Comparison of ENCODE assay signal across 8 cellular contexts in genomic region chr7:65771164-65771533, GRCh38.
DNase-seq lines count a peak whose midpoint lies in the region; ATAC-seq and TF ChIP-seq lines count a peak whose summit lies in the region.
"Not testable (repeated sequence)": the region's sequence is repeated elsewhere in the genome, so short reads cannot be mapped to it uniquely, and the experiment has no call there.

No MANE protein-coding gene starts in this region.

- H3K27me3 Mint-ChIP-seq in CD4-positive, CD25-positive, alpha-beta regulatory T cell; activated naive CD8-positive, alpha-beta T cell treated with anti-CD3 and anti-CD28 coated beads, Interleukin-2, amount 10 ng/mL, durations not matched to agents 7 days and 5 days; endothelial cell (ENCODE audit: unreplicated experiment): not testable (repeated sequence)

- not testable (repeated sequence) for H3K4me1 ChIP-seq in CD4-positive, CD25-positive, alpha-beta regulatory T cell (ENCODE audit: control insufficient read depth, insufficient read depth, low read length, poor library complexity, severe bottlenecking); RWPE2 (ENCODE audit: insufficient read depth, poor library complexity, severe bottlenecking); osteoblast (ENCODE audit: insufficient read depth, low read length); thoracic aorta (ENCODE audit: control insufficient read depth in 1 of 2, low read depth in 2 of 2)

- H3K4me1 Mint-ChIP-seq in CD4-positive, CD25-positive, alpha-beta regulatory T cell = peaks cover 4 to 28% (median 14%) of the 10 kb centered on the region in 4 donors
- not testable (repeated sequence) for H3K4me1 Mint-ChIP-seq in activated naive CD8-positive, alpha-beta T cell treated with anti-CD3 and anti-CD28 coated beads, Interleukin-2, amount 10 ng/mL, durations not matched to agents 7 days and 5 days; endothelial cell (ENCODE audit: unreplicated experiment)

- not testable (repeated sequence) for H3K36me3 Mint-ChIP-seq in CD4-positive, CD25-positive, alpha-beta regulatory T cell; activated naive CD8-positive, alpha-beta T cell treated with anti-CD3 and anti-CD28 coated beads, Interleukin-2, amount 10 ng/mL, durations not matched to agents 7 days and 5 days; endothelial cell (ENCODE audit: low read depth, unreplicated experiment)

- peak overlapping the region; percentile 79 for H3K27ac ChIP-seq in CD4-positive, CD25-positive, alpha-beta regulatory T cell (ENCODE audit: insufficient read depth, low read length, poor library complexity, severe bottlenecking)
- H3K27ac ChIP-seq in RWPE2 (ENCODE audit: poor library complexity, severe bottlenecking) = not testable (repeated sequence)
- H3K27ac ChIP-seq in layer of hippocampus (ENCODE audit: low read depth, low read length) (peak overlapping the region; percentile 82), osteoblast (ENCODE audit: low read depth, low read length) (peak overlapping the region; percentile 86), thoracic aorta (peak overlapping the region; percentile 82 to 93)

- not testable (repeated sequence) for H3K36me3 ChIP-seq in CD4-positive, CD25-positive, alpha-beta regulatory T cell (ENCODE audit: control insufficient read depth, insufficient read depth, low read length); RWPE2 (ENCODE audit: low read depth); osteoblast (ENCODE audit: insufficient read depth, low read length); thoracic aorta

- peak overlapping the region; percentile 88 for H2AFZ ChIP-seq in osteoblast (ENCODE audit: low read length)

- POLR2A ChIA-PET in activated naive CD8-positive, alpha-beta T cell treated with anti-CD3 and anti-CD28 coated beads, Interleukin-2, amount 10 ng/mL, durations not matched to agents 7 days and 5 days (lab: Charles Lee) = not testable (repeated sequence)

- TF ChIP-seq CTCF in RWPE2 (IDR thresholded peaks at IDR 0.05; ENCODE audit: poor library complexity, severe bottlenecking); endothelial cell (IDR thresholded peaks at IDR 0.05; ENCODE audit: unreplicated experiment); osteoblast (IDR thresholded peaks at IDR 0.05; ENCODE audit: extremely low read depth, low read depth, low read length); thoracic aorta (IDR thresholded peaks at IDR 0.05): not testable (repeated sequence)

- not testable (repeated sequence) for H3K79me2 ChIP-seq in osteoblast (ENCODE audit: insufficient read depth, low read length)

- H3K27me3 ChIP-seq in CD4-positive, CD25-positive, alpha-beta regulatory T cell (ENCODE audit: control insufficient read depth, insufficient read depth, low read length); RWPE2 (ENCODE audit: insufficient read depth, poor library complexity, severe bottlenecking); layer of hippocampus (ENCODE audit: control insufficient read depth, insufficient read depth, low read length); osteoblast (ENCODE audit: insufficient read depth, low read length); thoracic aorta (replicated peaks; ENCODE audit: insufficient read depth): not testable (repeated sequence)

- H3K4me2 ChIP-seq in osteoblast (ENCODE audit: insufficient read depth, low read length) = peak overlapping the region; percentile 74

- not testable (repeated sequence) for H3K9me3 Mint-ChIP-seq in CD4-positive, CD25-positive, alpha-beta regulatory T cell; activated naive CD8-positive, alpha-beta T cell treated with anti-CD3 and anti-CD28 coated beads, Interleukin-2, amount 10 ng/mL, durations not matched to agents 7 days and 5 days; endothelial cell (ENCODE audit: unreplicated experiment)

- peak overlapping the region; percentile 66 for H3K4me3 ChIP-seq in CD4-positive, CD25-positive, alpha-beta regulatory T cell (ENCODE audit: low read depth, low read length)
- peak overlapping the region; percentile 53 for H3K4me3 ChIP-seq in RWPE2 (ENCODE audit: severe bottlenecking)
- H3K4me3 ChIP-seq in osteoblast (ENCODE audit: insufficient read depth, low read length) = peak overlapping the region; percentile 91
- H3K4me3 ChIP-seq in thoracic aorta = peak overlapping the region; percentile 80

- not testable (repeated sequence) for H4K20me1 ChIP-seq in osteoblast (ENCODE audit: insufficient read depth, low read length)

- H3K4me3 Mint-ChIP-seq in CD4-positive, CD25-positive, alpha-beta regulatory T cell = peak overlapping the region; percentile 94 to 99 (median 96)
- H3K4me3 Mint-ChIP-seq in activated naive CD8-positive, alpha-beta T cell treated with anti-CD3 and anti-CD28 coated beads, Interleukin-2, amount 10 ng/mL, durations not matched to agents 7 days and 5 days = peak overlapping the region; percentile 86
- H3K4me3 Mint-ChIP-seq in endothelial cell (ENCODE audit: unreplicated experiment) = peak overlapping the region; percentile 89

- ATAC-seq in CD4-positive, CD25-positive, alpha-beta regulatory T cell (ENCODE audit: low read depth in 2 of 2); RWPE2 (ENCODE audit: low read depth); activated naive CD8-positive, alpha-beta T cell treated with anti-CD3 and anti-CD28 coated beads, Interleukin-2, amount 10 ng/mL, durations not matched to agents 7 days and 5 days (ENCODE audit: low read depth); thoracic aorta (ENCODE audit: insufficient number of reproducible peaks, low FRiP score, low read depth): not testable (repeated sequence)
- peak; percentile 2 for ATAC-seq in HG02973 (IDR thresholded peaks at IDR 0.05; ENCODE audit: unreplicated experiment)

- not testable (repeated sequence) for DNase-seq in CD4-positive, CD25-positive, alpha-beta regulatory T cell; RWPE2 (ENCODE audit: low spot score); activated naive CD8-positive, alpha-beta T cell treated with anti-CD3 and anti-CD28 coated beads, Interleukin-2, amount 10 ng/mL, durations not matched to agents 7 days and 5 days; endothelial cell (ENCODE audit: low spot score); osteoblast (ENCODE audit: insufficient read length, low spot score, missing footprints); thoracic aorta (ENCODE audit: low spot score)

- peak overlapping the region; percentile 66 to 96 (median 95) for H3K27ac Mint-ChIP-seq in CD4-positive, CD25-positive, alpha-beta regulatory T cell
- H3K27ac Mint-ChIP-seq in activated naive CD8-positive, alpha-beta T cell treated with anti-CD3 and anti-CD28 coated beads, Interleukin-2, amount 10 ng/mL, durations not matched to agents 7 days and 5 days = peak overlapping the region; percentile 93
- H3K27ac Mint-ChIP-seq in endothelial cell (ENCODE audit: unreplicated experiment) = peak overlapping the region; percentile 83

- not testable (repeated sequence) for H3K9me3 ChIP-seq in CD4-positive, CD25-positive, alpha-beta regulatory T cell (ENCODE audit: control insufficient read depth in 2 of 2, low read length in 2 of 2); RWPE2 (ENCODE audit: severe bottlenecking); osteoblast (ENCODE audit: low read depth, low read length); thoracic aorta
